In the genomic region with DNA sequence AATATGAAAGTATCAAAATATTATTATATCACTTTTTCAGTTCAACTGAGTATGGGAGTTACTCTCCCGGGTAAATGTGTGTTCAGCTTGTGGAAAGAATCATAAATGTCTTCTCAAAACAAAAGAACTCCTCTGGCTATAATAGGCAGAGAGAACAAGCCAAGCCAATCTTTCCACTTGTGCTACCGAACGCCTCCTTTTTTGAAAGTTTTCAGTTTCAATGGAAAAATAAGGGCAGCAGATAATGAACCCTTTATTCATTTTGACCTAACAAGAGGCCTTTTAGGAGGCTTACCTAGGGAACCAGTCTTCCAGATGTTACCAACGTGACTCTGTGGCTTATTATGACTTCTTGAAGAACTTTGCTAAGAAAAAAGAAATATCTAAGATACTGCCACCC, we compare ENCODE assay signal across 16 cellular contexts.
DNase-seq lines count a peak whose midpoint lies in the region; ATAC-seq and TF ChIP-seq lines count a peak whose summit lies in the region.
"Had no signal": no experiment of that assay in that cellular context is flagged by ENCODE, and none has a peak within 500 bp of the region (broad histone marks: within the 10 kb centered on the region; RNA-seq: fewer than 3 reads in every experiment).

No MANE protein-coding gene starts in this region.

- no peaks in the 10 kb centered on the region for H3K27me3 ChIP-seq in psoas muscle (ENCODE audit: insufficient read depth in 3 of 3, low read length in 2 of 3)

- H3K4me1 ChIP-seq in psoas muscle: peaks cover 47% of the 10 kb centered on the region
- H3K4me1 ChIP-seq: Caco-2 had no signal

- H3K4me3 ChIP-seq in psoas muscle: peak overlapping the region; percentile 8

- intact Hi-C loops in activated CD4-positive, alpha-beta T cell treated with anti-CD3 and anti-CD28 coated beads for 36 hours (cut with DNase I, micrococcal nuclease): no loop called here
- intact Hi-C loops in psoas muscle (cut with DNase I) (no loop called here), CD14-positive monocyte (cut with micrococcal nuclease) (no loop called here), posterior vena cava (cut with DNase I) (no loop called here)

- no peaks in the 10 kb centered on the region for H3K9me3 Mint-ChIP-seq in activated CD4-positive, alpha-beta T cell treated with anti-CD3 and anti-CD28 coated beads for 36 hours (ENCODE audit: low read depth)
- no peaks in the 10 kb centered on the region for H3K9me3 Mint-ChIP-seq in activated T-helper 17 cell treated with anti-CD3 and anti-CD28 coated beads, Interleukin-2, amount 50 U/mL, for 72 hours
- peaks cover 0 to 2% (median 0%) of the 10 kb centered on the region in 7 donors for H3K9me3 Mint-ChIP-seq in CD14-positive monocyte
- H3K9me3 Mint-ChIP-seq: CD8-positive, alpha-beta memory T cell; HFFc6 had no signal

- POLR2A ChIA-PET in activated CD4-positive, alpha-beta T cell treated with anti-CD3 and anti-CD28 coated beads for 36 hours (lab: Charles Lee): no interaction called here

- H3K9me3 ChIP-seq in psoas muscle: no peaks in the 10 kb centered on the region
- H3K9me3 ChIP-seq: Caco-2 had no signal

- H3K36me3 Mint-ChIP-seq in activated CD4-positive, alpha-beta T cell treated with anti-CD3 and anti-CD28 coated beads for 36 hours (ENCODE audit: low read depth): no peaks in the 10 kb centered on the region
- no peaks in the 10 kb centered on the region for H3K36me3 Mint-ChIP-seq in activated T-helper 17 cell treated with anti-CD3 and anti-CD28 coated beads, Interleukin-2, amount 50 U/mL, for 72 hours (ENCODE audit: low read depth)
- H3K36me3 Mint-ChIP-seq in CD14-positive monocyte: no peaks in the 10 kb centered on the region
- H3K36me3 Mint-ChIP-seq: CD8-positive, alpha-beta memory T cell had no signal

- no peaks in the 10 kb centered on the region for H3K36me3 ChIP-seq in psoas muscle (ENCODE audit: insufficient read depth in 1 of 2, low read depth in 1 of 2)

- peaks cover 20% of the 10 kb centered on the region for H3K4me1 Mint-ChIP-seq in activated CD4-positive, alpha-beta T cell treated with anti-CD3 and anti-CD28 coated beads for 36 hours
- H3K4me1 Mint-ChIP-seq in activated T-helper 17 cell treated with anti-CD3 and anti-CD28 coated beads, Interleukin-2, amount 50 U/mL, for 72 hours: peaks cover 8% of the 10 kb centered on the region
- H3K4me1 Mint-ChIP-seq in CD14-positive monocyte: no peaks in the 10 kb centered on the region
- H3K4me1 Mint-ChIP-seq: CD8-positive, alpha-beta memory T cell had no signal

- no peak overlapping the region for H3K4me3 Mint-ChIP-seq in activated CD4-positive, alpha-beta T cell treated with anti-CD3 and anti-CD28 coated beads for 36 hours
- no peak overlapping the region for H3K4me3 Mint-ChIP-seq in activated T-helper 17 cell treated with anti-CD3 and anti-CD28 coated beads, Interleukin-2, amount 50 U/mL, for 72 hours
- no peak overlapping the region for H3K4me3 Mint-ChIP-seq in CD14-positive monocyte
- H3K4me3 Mint-ChIP-seq: CD8-positive, alpha-beta memory T cell; HFFc6 had no signal

- H3K27ac Mint-ChIP-seq in activated CD4-positive, alpha-beta T cell treated with anti-CD3 and anti-CD28 coated beads for 36 hours: no peak overlapping the region
- H3K27ac Mint-ChIP-seq in activated T-helper 17 cell treated with anti-CD3 and anti-CD28 coated beads, Interleukin-2, amount 50 U/mL, for 72 hours: no peak overlapping the region
- no peak overlapping the region for H3K27ac Mint-ChIP-seq in CD14-positive monocyte
- H3K27ac Mint-ChIP-seq: CD8-positive, alpha-beta memory T cell; HFFc6 had no signal

- CTCF ChIA-PET in activated CD4-positive, alpha-beta T cell treated with anti-CD3 and anti-CD28 coated beads for 36 hours (lab: Charles Lee): interaction anchor here (4.9 kb wide), 1 partner anchor 9 kb away, joined by 23 read pairs; no protein-coding TSS in a partner anchor

- no peaks in the 10 kb centered on the region for H3K27me3 Mint-ChIP-seq in activated CD4-positive, alpha-beta T cell treated with anti-CD3 and anti-CD28 coated beads for 36 hours
- peaks cover 10% of the 10 kb centered on the region for H3K27me3 Mint-ChIP-seq in activated T-helper 17 cell treated with anti-CD3 and anti-CD28 coated beads, Interleukin-2, amount 50 U/mL, for 72 hours
- peaks cover 0 to 3% (median 1%) of the 10 kb centered on the region in 3 donors for H3K27me3 Mint-ChIP-seq in CD14-positive monocyte (ENCODE audit: low read depth in 3 of 3)

- TF ChIP-seq CTCF in GM13976 (IDR thresholded peaks at IDR 0.05; ENCODE audit: borderline replicate concordance, control extremely low read depth, extremely low read depth, insufficient read depth, missing control alignments): no peak
- TF ChIP-seq CTCF in psoas muscle (IDR thresholded peaks at IDR 0.05): no peak
- no peak for TF ChIP-seq CTCF in CD14-positive monocyte (IDR thresholded peaks at IDR 0.05)

- no peak for DNase-seq in activated CD4-positive, alpha-beta T cell treated with anti-CD3 and anti-CD28 coated beads for 36 hours
- DNase-seq in activated CD4-positive, alpha-beta T cell treated with anti-CD3 and anti-CD28 coated beads, Interleukin-2, amount 50 U/mL, for 1 hour: no peak
- peak; percentile 17 for DNase-seq in GM13976 (ENCODE audit: low spot score)
- DNase-seq in psoas muscle: no peak
- DNase-seq in CD14-positive monocyte (ENCODE audit: low spot score): no peak
- DNase-seq in NK-92 (lab: John Stamatoyannopoulos, UW; ENCODE audit: unreplicated experiment): no peak
- no peak for DNase-seq in posterior vena cava (ENCODE audit: low spot score)
- DNase-seq: Caco-2; CD8-positive, alpha-beta memory T cell; DND-41; GDM1; HCEC 1CT; HFFc6 had no signal

- ATAC-seq in activated CD4-positive, alpha-beta T cell treated with anti-CD3 and anti-CD28 coated beads for 36 hours: peak; percentile 53
- ATAC-seq in activated T-helper 17 cell treated with anti-CD3 and anti-CD28 coated beads, Interleukin-2, amount 50 U/mL, for 72 hours (replicated peaks): peak; percentile 49
- no peak for ATAC-seq in psoas muscle
- ATAC-seq: HepG2 had no signal

- no peak overlapping the region for H3K27ac ChIP-seq in psoas muscle
- H3K27ac ChIP-seq: 22Rv1 had no signal

- WGBS in psoas muscle, 3 donors: 53 to 60% (median 56%) methylated on average over 4 of the region's 4 CpGs

- in situ Hi-C loops in GM13976 (cut with MboI; ENCODE audit: low sequenced_read_pairs, unreplicated experiment): loop anchor here (25.0 kb wide), 1 partner anchor 382 kb away; no protein-coding TSS in a partner anchor

Comparison
In these comparisons a context has a peak if more than half of its experiments do, and no peak if none do; other contexts are left out.
1. ATAC-seq: peak in activated CD4-positive, alpha-beta T cell treated with anti-CD3 and anti-CD28 coated beads for 36 hours (single experiment) and activated T-helper 17 cell treated with anti-CD3 and anti-CD28 coated beads, Interleukin-2, amount 50 U/mL, for 72 hours (single experiment); none in psoas muscle (0 of 4).